8 cellular contexts compared by ENCODE assay signal in the genomic region with DNA sequence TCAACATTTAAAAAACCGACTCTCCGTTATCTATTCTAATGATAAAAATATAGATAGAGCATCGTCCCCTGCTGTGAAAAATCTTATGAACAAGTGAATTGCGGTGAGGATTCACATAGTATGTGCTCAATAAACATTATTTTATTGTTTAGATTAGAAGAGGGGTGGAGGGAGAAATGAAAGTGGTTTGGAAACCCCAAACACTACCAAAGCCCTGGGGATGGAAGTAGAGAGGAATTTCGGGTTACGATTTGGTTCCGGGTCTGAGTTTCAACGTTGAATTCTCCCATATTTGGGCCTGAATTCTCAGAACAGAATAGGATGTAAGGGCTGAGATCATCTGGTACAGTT. TPM values are rescaled to one million over a fixed set of nuclear protein-coding genes. Genes with fewer than 3 reads are reported as not detected.
A peak's percentile ranks its signal among the peaks of the same experiment; 100 is the strongest.
DNase-seq lines count a peak whose midpoint lies in the region; ATAC-seq and TF ChIP-seq lines count a peak whose summit lies in the region.

No MANE protein-coding gene starts in this region.

- WGBS in body of pancreas, 2 donors, result 4 to 5% methylated on average over 8 of the region's 8 CpGs

- peak overlapping the region; percentile 97 for H3K27ac Mint-ChIP-seq in activated naive CD4-positive, alpha-beta T cell treated with anti-CD3 and anti-CD28 coated beads for 36 hours
- H3K27ac Mint-ChIP-seq in memory B cell (peak overlapping the region; percentile 90), type B pancreatic cell (peak overlapping the region; percentile 93)

- TF ChIP-seq CTCF in body of pancreas (IDR thresholded peaks at IDR 0.05) (no peak), type B pancreatic cell (conservative IDR thresholded peaks at IDR 0.05) (no peak)

- no peaks in the 10 kb centered on the region for H3K27me3 ChIP-seq in body of pancreas

- intact Hi-C loops in activated naive CD4-positive, alpha-beta T cell treated with anti-CD3 and anti-CD28 coated beads for 36 hours (cut with micrococcal nuclease), result loop anchor here (2.0 to 5.0 kb wide), 5 partner anchors 100 to 618 kb away; a partner anchor contains a TSS
- intact Hi-C loops in body of pancreas (cut with DNase I), result no loop called here

- H3K36me3 ChIP-seq in body of pancreas (replicated peaks in 1 of 2; ENCODE audit: insufficient read depth in 1 of 2, low read depth in 2 of 2), result no peaks in the 10 kb centered on the region

- CTCF ChIA-PET in activated naive CD4-positive, alpha-beta T cell treated with anti-CD3 and anti-CD28 coated beads for 36 hours (lab: Charles Lee), result interaction anchor here (2.1 to 3.0 kb wide), 2 partner anchors 47 to 103 kb away, joined by 6 to 10 read pairs; a partner anchor contains a TSS

- no peaks in the 10 kb centered on the region for H3K27me3 Mint-ChIP-seq in activated naive CD4-positive, alpha-beta T cell treated with anti-CD3 and anti-CD28 coated beads for 36 hours (ENCODE audit: low read depth)
- H3K27me3 Mint-ChIP-seq in memory B cell (no peaks in the 10 kb centered on the region), type B pancreatic cell (no peaks in the 10 kb centered on the region)

- TF ChIP-seq POLR2A in body of pancreas (IDR thresholded peaks at IDR 0.05), result no peak

- H3K27ac ChIP-seq in body of pancreas, result peak overlapping the region; percentile 34 to 94 (median 78)

- H3K9me3 ChIP-seq in body of pancreas, result no peaks in the 10 kb centered on the region

- peaks cover 11% of the 10 kb centered on the region for H3K4me1 ChIP-seq in body of pancreas

- no peaks in the 10 kb centered on the region for H3K9me3 Mint-ChIP-seq in activated naive CD4-positive, alpha-beta T cell treated with anti-CD3 and anti-CD28 coated beads for 36 hours
- no peaks in the 10 kb centered on the region for H3K9me3 Mint-ChIP-seq in memory B cell
- H3K9me3 Mint-ChIP-seq in type B pancreatic cell, result no peaks in the 10 kb centered on the region

- H3K4me3 Mint-ChIP-seq in activated naive CD4-positive, alpha-beta T cell treated with anti-CD3 and anti-CD28 coated beads for 36 hours, result peak overlapping the region; percentile 90
- H3K4me3 Mint-ChIP-seq in memory B cell (peak overlapping the region; percentile 95), type B pancreatic cell (peak overlapping the region; percentile 92)

- peaks cover 30% of the 10 kb centered on the region for H3K4me1 Mint-ChIP-seq in activated naive CD4-positive, alpha-beta T cell treated with anti-CD3 and anti-CD28 coated beads for 36 hours (ENCODE audit: low read depth)
- H3K4me1 Mint-ChIP-seq in memory B cell, result peaks cover 16% of the 10 kb centered on the region
- peaks cover 11% of the 10 kb centered on the region for H3K4me1 Mint-ChIP-seq in type B pancreatic cell (ENCODE audit: unreplicated experiment)

- ATAC-seq in body of pancreas, result no peak
- no peak for ATAC-seq in memory B cell (ENCODE audit: low read depth)
- no peak for ATAC-seq in GM21390 (IDR thresholded peaks at IDR 0.05; ENCODE audit: unreplicated experiment)

- peaks cover 8% of the 10 kb centered on the region for H3K36me3 Mint-ChIP-seq in activated naive CD4-positive, alpha-beta T cell treated with anti-CD3 and anti-CD28 coated beads for 36 hours (ENCODE audit: low read depth)
- H3K36me3 Mint-ChIP-seq in memory B cell, result peaks cover 9% of the 10 kb centered on the region
- no peaks in the 10 kb centered on the region for H3K36me3 Mint-ChIP-seq in type B pancreatic cell

- H3K4me3 ChIP-seq in body of pancreas, result peak overlapping the region in 1 of 2 donors; percentile 6

- DNase-seq in activated naive CD4-positive, alpha-beta T cell treated with anti-CD3 and anti-CD28 coated beads for 36 hours, result no peak
- DNase-seq in activated naive CD4-positive, alpha-beta T cell treated with Interleukin-2 at 50 U/mL for 16 hours, result no peak
- DNase-seq in body of pancreas, result no peak
- DNase-seq in memory B cell (ENCODE audit: low spot score in 2 of 2), result no peak
- DNase-seq in type B pancreatic cell (ENCODE audit: extremely low spot score, unreplicated experiment), result no peak
- DNase-seq in cerebellar nuclear complex (lab: John Stamatoyannopoulos, UW), result no peak
- DNase-seq in NCI-H2107 treated with DMSO at 0.1 percent for 48 hours (lab: John Stamatoyannopoulos, UW; ENCODE audit: unreplicated experiment), result no peak

RNA-seq across cellular contexts. Expression of a gene that starts 0.5 kb away (rescaled TPM):
- total RNA-seq in activated naive CD4-positive, alpha-beta T cell treated with anti-CD3 and anti-CD28 coated beads for 36 hours, result 10 to 100 TPM; 31.9 to 35.7 TPM
- total RNA-seq in body of pancreas (10 to 100 TPM; 22.6 to 26.7 TPM), type B pancreatic cell (ENCODE audit: low replicate concordance) (28.9 and 41.6 TPM in 2 replicates)

RNA-seq across cellular contexts. Expression of a gene that starts 46.8 kb away (rescaled TPM):
- 1 to 10 TPM; 8.4 to 9.7 TPM for total RNA-seq in activated naive CD4-positive, alpha-beta T cell treated with anti-CD3 and anti-CD28 coated beads for 36 hours
- total RNA-seq in body of pancreas (1 to 10 TPM; 5.4 to 7.6 TPM), type B pancreatic cell (ENCODE audit: low replicate concordance) (12.3 and 14.2 TPM in 2 replicates)

RNA-seq across cellular contexts. Expression of a gene that starts 58.0 kb away (rescaled TPM):
- total RNA-seq in activated naive CD4-positive, alpha-beta T cell treated with anti-CD3 and anti-CD28 coated beads for 36 hours, result 10 to 100 TPM; 34.1 to 35.8 TPM
- total RNA-seq in body of pancreas (10 to 100 TPM in 1 of 2 donors, 1 to 10 TPM in 1; 8.9 to 11.2 TPM), type B pancreatic cell (ENCODE audit: low replicate concordance) (53.9 and 54.9 TPM in 2 replicates)
